8 cellular contexts compared by ENCODE assay signal in genomic region chr2:96637385-96638143, GRCh38. TPM values are rescaled to one million over a fixed set of nuclear protein-coding genes. Genes with fewer than 3 reads are reported as not detected.
DNase-seq lines count a peak whose midpoint lies in the region; ATAC-seq and TF ChIP-seq lines count a peak whose summit lies in the region.

No MANE protein-coding gene starts in this region.

- H3K9ac ChIP-seq in adipocyte (ENCODE audit: low read length): peak overlapping the region; percentile 91

- intact Hi-C loops in left cardiac atrium (cut with DNase I) (loop anchor here in 1 of 2 donors (5.0 to 10.0 kb wide), 2 partner anchors 125 to 177 kb away; partner anchors contain the start of genes CNNM3 and CNNM4), upper lobe of right lung (cut with DNase I) (no loop called here)

- ATAC-seq in GM21723 (IDR thresholded peaks at IDR 0.05; ENCODE audit: unreplicated experiment): peak; percentile 68
- ATAC-seq in left cardiac atrium: peak; percentile 95
- ATAC-seq in upper lobe of right lung: peak; percentile 95

- H3K4me3 ChIP-seq in Jurkat, Clone E6-1 (ENCODE audit: low read length): peak overlapping the region; percentile 71
- H3K4me3 ChIP-seq in adipocyte (ENCODE audit: low read length) (peak overlapping the region; percentile 96), upper lobe of right lung (peak overlapping the region; percentile 74)

- H3K9me3 ChIP-seq in adipocyte (ENCODE audit: control insufficient read depth, low read length) (no peaks in the 10 kb centered on the region), upper lobe of right lung (no peaks in the 10 kb centered on the region)

- no peaks in the 10 kb centered on the region for H3K9me3 Mint-ChIP-seq in progenitor cell of endocrine pancreas (ENCODE audit: low read depth)

- H3K4me1 ChIP-seq in adipocyte (ENCODE audit: control insufficient read depth, insufficient read depth, low read length): peaks cover 18% of the 10 kb centered on the region
- peaks cover 32% of the 10 kb centered on the region for H3K4me1 ChIP-seq in upper lobe of right lung

- H3K27me3 Mint-ChIP-seq in progenitor cell of endocrine pancreas: no peaks in the 10 kb centered on the region

- TF ChIP-seq CTCF in progenitor cell of endocrine pancreas (IDR thresholded peaks at IDR 0.05; ENCODE audit: unreplicated experiment): no peak
- no peak for TF ChIP-seq CTCF in upper lobe of right lung (IDR thresholded peaks at IDR 0.05)

- peaks cover 6% of the 10 kb centered on the region for H3K36me3 Mint-ChIP-seq in progenitor cell of endocrine pancreas (ENCODE audit: insufficient read depth)

- H3K27me3 ChIP-seq in adipocyte (replicated peaks; ENCODE audit: control insufficient read depth, insufficient read depth, low read length) (no peaks in the 10 kb centered on the region), upper lobe of right lung (no peaks in the 10 kb centered on the region)

- peak overlapping the region; percentile 96 for H3K27ac Mint-ChIP-seq in progenitor cell of endocrine pancreas

- H3K27ac ChIP-seq in upper lobe of right lung: peak overlapping the region; percentile 93

- H3K4me3 Mint-ChIP-seq in progenitor cell of endocrine pancreas (ENCODE audit: low read depth): peak overlapping the region; percentile 90

- DNase-seq in Daoy (ENCODE audit: low read depth): peak; percentile 93
- DNase-seq in Jurkat, Clone E6-1 (ENCODE audit: low read depth, low spot score): peak; percentile 16
- peak; percentile 83 for DNase-seq in SW480 (ENCODE audit: low spot score)
- DNase-seq in adipocyte (ENCODE audit: low read depth): peak; percentile 95
- peak; percentile 93 for DNase-seq in left cardiac atrium
- DNase-seq in progenitor cell of endocrine pancreas (ENCODE audit: low spot score, unreplicated experiment): peak; percentile 63
- DNase-seq in upper lobe of right lung: peak; percentile 95

- H3K4me1 Mint-ChIP-seq in progenitor cell of endocrine pancreas (ENCODE audit: low read depth): peaks cover 15% of the 10 kb centered on the region

- peaks cover 10% of the 10 kb centered on the region for H3K36me3 ChIP-seq in adipocyte (ENCODE audit: control insufficient read depth, insufficient read depth, low read length, severe bottlenecking)
- peaks cover 23% of the 10 kb centered on the region for H3K36me3 ChIP-seq in upper lobe of right lung

RNA-seq across cellular contexts. Expression of gene KANSL3, which starts 0.5 kb away (rescaled TPM):
- 22.1 and 26.6 TPM in 2 replicates for total RNA-seq in Daoy (2014; rRNA removed; shearing (Covaris generic))
- 45.8 TPM for polyA plus RNA-seq in Jurkat, Clone E6-1 (2012; ENCODE audit: insufficient read depth, insufficient read length)
- 10 to 100 TPM; 26.9 to 27.6 TPM for total RNA-seq in left cardiac atrium
- total RNA-seq in progenitor cell of endocrine pancreas: 53.6 and 57.7 TPM in 2 replicates
- 50.1 TPM for total RNA-seq in upper lobe of right lung

RNA-seq across cellular contexts. Expression of gene FER1L5, which starts 5.0 kb away (rescaled TPM):
- total RNA-seq in Daoy (2014; rRNA removed; shearing (Covaris generic)): 0.06 TPM in 1 of 2 replicates, not detected in the other
- polyA plus RNA-seq in Jurkat, Clone E6-1 (2012; ENCODE audit: insufficient read depth, insufficient read length): not detected
- under 1 TPM in 1 of 2 donors, not detected in 1; 0.06 TPM for total RNA-seq in left cardiac atrium
- total RNA-seq in progenitor cell of endocrine pancreas: 1.0 and 1.5 TPM in 2 replicates
- total RNA-seq in upper lobe of right lung: 0.14 TPM

Comparison
In these comparisons a context has a peak if more than half of its experiments do, and no peak if none do; other contexts are left out.
1. Peak in every context shown above with its lines: DNase-seq, ATAC-seq, H3K4me3 ChIP-seq and H3K27ac ChIP-seq.
2. DNase-seq: peak in every context shown above with its lines; median percentile 95 in adipocyte; 95 in upper lobe of right lung; 93 in Daoy; 93 in left cardiac atrium; 83 in SW480; 63 in progenitor cell of endocrine pancreas; 16 in Jurkat, Clone E6-1.